Comparison of ENCODE assay signal across 1 cellular context in the genomic region with DNA sequence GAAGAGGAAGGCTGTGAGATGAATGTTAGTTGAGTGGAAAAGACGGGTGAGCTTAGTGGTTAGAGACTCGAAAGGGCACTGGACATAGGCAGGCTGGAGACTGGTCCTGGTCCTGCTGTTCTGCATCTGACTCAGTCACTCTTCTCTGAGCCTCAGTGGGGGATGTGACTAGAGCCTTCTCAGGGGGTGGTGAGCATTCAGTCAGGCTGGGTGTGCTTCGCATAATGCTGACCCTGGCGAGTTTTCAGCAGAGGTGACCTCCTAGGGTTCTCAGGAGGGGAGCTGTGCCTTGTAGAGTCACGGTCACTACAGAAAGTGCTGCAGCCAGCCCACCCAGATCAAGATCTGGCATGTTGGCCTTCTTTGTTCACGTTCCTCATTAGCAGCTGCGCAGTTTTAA.
TF ChIP-seq lines count a peak whose summit lies in the region.

No MANE protein-coding gene starts in this region.

TF ChIP-seq in A549, 52 proteins besides CTCF, POLR2A, EP300 and RAD21 (continued from another document):
- TF ChIP-seq, protein P1, sequence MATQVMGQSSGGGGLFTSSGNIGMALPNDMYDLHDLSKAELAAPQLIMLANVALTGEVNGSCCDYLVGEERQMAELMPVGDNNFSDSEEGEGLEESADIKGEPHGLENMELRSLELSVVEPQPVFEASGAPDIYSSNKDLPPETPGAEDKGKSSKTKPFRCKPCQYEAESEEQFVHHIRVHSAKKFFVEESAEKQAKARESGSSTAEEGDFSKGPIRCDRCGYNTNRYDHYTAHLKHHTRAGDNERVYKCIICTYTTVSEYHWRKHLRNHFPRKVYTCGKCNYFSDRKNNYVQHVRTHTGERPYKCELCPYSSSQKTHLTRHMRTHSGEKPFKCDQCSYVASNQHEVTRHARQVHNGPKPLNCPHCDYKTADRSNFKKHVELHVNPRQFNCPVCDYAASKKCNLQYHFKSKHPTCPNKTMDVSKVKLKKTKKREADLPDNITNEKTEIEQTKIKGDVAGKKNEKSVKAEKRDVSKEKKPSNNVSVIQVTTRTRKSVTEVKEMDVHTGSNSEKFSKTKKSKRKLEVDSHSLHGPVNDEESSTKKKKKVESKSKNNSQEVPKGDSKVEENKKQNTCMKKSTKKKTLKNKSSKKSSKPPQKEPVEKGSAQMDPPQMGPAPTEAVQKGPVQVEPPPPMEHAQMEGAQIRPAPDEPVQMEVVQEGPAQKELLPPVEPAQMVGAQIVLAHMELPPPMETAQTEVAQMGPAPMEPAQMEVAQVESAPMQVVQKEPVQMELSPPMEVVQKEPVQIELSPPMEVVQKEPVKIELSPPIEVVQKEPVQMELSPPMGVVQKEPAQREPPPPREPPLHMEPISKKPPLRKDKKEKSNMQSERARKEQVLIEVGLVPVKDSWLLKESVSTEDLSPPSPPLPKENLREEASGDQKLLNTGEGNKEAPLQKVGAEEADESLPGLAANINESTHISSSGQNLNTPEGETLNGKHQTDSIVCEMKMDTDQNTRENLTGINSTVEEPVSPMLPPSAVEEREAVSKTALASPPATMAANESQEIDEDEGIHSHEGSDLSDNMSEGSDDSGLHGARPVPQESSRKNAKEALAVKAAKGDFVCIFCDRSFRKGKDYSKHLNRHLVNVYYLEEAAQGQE (IDR thresholded peaks at IDR 0.05), result no peak
